Comparison of ENCODE assay signal across 17 cellular contexts in genomic region chr2:201808070-201808469, GRCh38. TPM values are rescaled to one million over a fixed set of nuclear protein-coding genes. Genes with fewer than 3 reads are reported as not detected.
DNase-seq lines count a peak whose midpoint lies in the region; ATAC-seq and TF ChIP-seq lines count a peak whose summit lies in the region.
"Had no signal": no experiment of that assay in that cellular context is flagged by ENCODE, and none has a peak within 500 bp of the region (broad histone marks: within the 10 kb centered on the region; RNA-seq: fewer than 3 reads in every experiment).

No MANE protein-coding gene starts in this region.

- H3K4me1 ChIP-seq in thoracic aorta (ENCODE audit: control insufficient read depth in 1 of 2, low read depth in 2 of 2), result peaks cover 0 to 28% of the 10 kb centered on the region in 2 donors
- H3K4me1 ChIP-seq: pancreas had no signal

- H3K27me3 ChIP-seq in H7 (ENCODE audit: control insufficient read depth, insufficient read depth, low read length) (no peaks in the 10 kb centered on the region), thoracic aorta (replicated peaks; ENCODE audit: insufficient read depth) (no peaks in the 10 kb centered on the region)

- no peak for ATAC-seq in thoracic aorta (ENCODE audit: insufficient number of reproducible peaks, low FRiP score, low read depth)
- ATAC-seq: activated naive CD8-positive, alpha-beta T cell treated with anti-CD3 and anti-CD28 coated beads, Interleukin-2, amount 50 U/mL, for 24 hours; left colon had no signal

- H3K4me3 ChIP-seq in H7 (ENCODE audit: insufficient read depth, low read depth, low read length) (no peak overlapping the region), WI38 (ENCODE audit: low read depth, low read length) (peak overlapping the region; percentile 55), thoracic aorta (peak overlapping the region; percentile 33)
- H3K4me3 ChIP-seq: pancreas, skin epidermis had no signal

- TF ChIP-seq CTCF in WI38 (IDR thresholded peaks at IDR 0.05; ENCODE audit: low read depth, low read length) (no peak), thoracic aorta (IDR thresholded peaks at IDR 0.05) (no peak)

- peak overlapping the region; percentile 76 to 85 for H3K27ac ChIP-seq in thoracic aorta
- H3K27ac ChIP-seq: pancreas had no signal

- no peaks in the 10 kb centered on the region for H3K9me3 ChIP-seq in thoracic aorta
- H3K9me3 ChIP-seq: pancreas had no signal

- DNase-seq in H7, result peak; percentile 31
- peak; percentile 20 for DNase-seq in iPS-NIHi11 (ENCODE audit: low spot score)
- DNase-seq in thoracic aorta (ENCODE audit: low spot score), result no peak
- DNase-seq in NCI-H1930 (lab: John Stamatoyannopoulos, UW), result no peak
- no peak for DNase-seq in HUDEP-2 (lab: John Stamatoyannopoulos, UW; ENCODE audit: unreplicated experiment in 76 of 76)
- DNase-seq in cerebellar nuclear complex (lab: John Stamatoyannopoulos, UW), result no peak
- DNase-seq: activated CD8-positive, alpha-beta memory T cell treated with anti-CD3 and anti-CD28 coated beads for 24 hours; activated naive CD8-positive, alpha-beta T cell treated with anti-CD3 and anti-CD28 coated beads, Interleukin-2, amount 50 U/mL, for 24 hours; central memory CD4-positive, alpha-beta T cell; DMS79 treated with DMSO at 0.1 percent for 48 hours; effector memory CD4-positive, alpha-beta T cell; NCI-H1105 treated with DMSO at 0.1 percent for 48 hours; stimulated activated CD4-positive, alpha-beta T cell treated with anti-CD3 and anti-CD28 coated beads, Interleukin-4, amount 100 ng/mL, for 4 hours had no signal

- H3K36me3 ChIP-seq in H7 (replicated peaks; ENCODE audit: control insufficient read depth, insufficient read depth, low read length) (no peaks in the 10 kb centered on the region), thoracic aorta (no peaks in the 10 kb centered on the region)
- H3K36me3 ChIP-seq: pancreas had no signal

RNA-seq across cellular contexts. Expression of gene CDK15, which starts 1.7 kb away (rescaled TPM):
- total RNA-seq in H7 (2014; rRNA removed; shearing (Covaris generic)), result not detected in 2 replicates
- total RNA-seq in thoracic aorta, result 1 to 10 TPM; 1.5 to 8.3 TPM

RNA-seq across cellular contexts. Expression of gene ALS2, which starts 27.3 kb away (rescaled TPM):
- total RNA-seq in H7 (2014; rRNA removed; shearing (Covaris generic)), result 23.6 and 23.9 TPM in 2 replicates
- total RNA-seq in thoracic aorta, result 10 to 100 TPM; 34.5 to 45.1 TPM

Comparison
In these comparisons a context has a peak if more than half of its experiments do, and no peak if none do; other contexts are left out.
1. DNase-seq: peak in H7 (single experiment) and iPS-NIHi11 (single experiment); none in thoracic aorta (single experiment), NCI-H1930 (0 of 2), HUDEP-2 (0 of 76) and cerebellar nuclear complex (0 of 2).